1 cellular context compared by ENCODE assay signal in genomic region chr3:52495096-52495495, GRCh38.
TF ChIP-seq lines count a peak whose summit lies in the region.

TSS of gene STAB1 (plus strand) at chr3:52495338. CDS start at chr3:52495414, 76 bp downstream.

TF ChIP-seq in K562, 482 proteins besides CTCF, POLR2A, EP300 and RAD21 (continued from another document):
- no peak for TF ChIP-seq ZNF384 (IDR thresholded peaks at IDR 0.05; ENCODE audit: low read depth, low read length)
- no peak for TF ChIP-seq ATF1 (CRISPR knock-in tag; IDR thresholded peaks at IDR 0.05)
- TF ChIP-seq ATF1 (tag; IDR thresholded peaks at IDR 0.05) = no peak
- TF ChIP-seq NFYB (IDR thresholded peaks at IDR 0.05; ENCODE audit: extremely low read depth, insufficient read length) = no peak
- TF ChIP-seq ELF4 (CRISPR knock-in tag; IDR thresholded peaks at IDR 0.05) = no peak
- no peak for TF ChIP-seq BDP1 (IDR thresholded peaks at IDR 0.05; ENCODE audit: insufficient read depth, insufficient read length)
- TF ChIP-seq, protein P1, sequence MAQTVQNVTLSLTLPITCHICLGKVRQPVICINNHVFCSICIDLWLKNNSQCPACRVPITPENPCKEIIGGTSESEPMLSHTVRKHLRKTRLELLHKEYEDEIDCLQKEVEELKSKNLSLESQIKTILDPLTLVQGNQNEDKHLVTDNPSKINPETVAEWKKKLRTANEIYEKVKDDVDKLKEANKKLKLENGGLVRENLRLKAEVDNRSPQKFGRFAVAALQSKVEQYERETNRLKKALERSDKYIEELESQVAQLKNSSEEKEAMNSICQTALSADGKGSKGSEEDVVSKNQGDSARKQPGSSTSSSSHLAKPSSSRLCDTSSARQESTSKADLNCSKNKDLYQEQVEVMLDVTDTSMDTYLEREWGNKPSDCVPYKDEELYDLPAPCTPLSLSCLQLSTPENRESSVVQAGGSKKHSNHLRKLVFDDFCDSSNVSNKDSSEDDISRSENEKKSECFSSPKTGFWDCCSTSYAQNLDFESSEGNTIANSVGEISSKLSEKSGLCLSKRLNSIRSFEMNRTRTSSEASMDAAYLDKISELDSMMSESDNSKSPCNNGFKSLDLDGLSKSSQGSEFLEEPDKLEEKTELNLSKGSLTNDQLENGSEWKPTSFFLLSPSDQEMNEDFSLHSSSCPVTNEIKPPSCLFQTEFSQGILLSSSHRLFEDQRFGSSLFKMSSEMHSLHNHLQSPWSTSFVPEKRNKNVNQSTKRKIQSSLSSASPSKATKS (CRISPR knock-in tag; IDR thresholded peaks at IDR 0.05) = no peak
- TF ChIP-seq CBFB (CRISPR knock-in tag; IDR thresholded peaks at IDR 0.05) = no peak
- TF ChIP-seq PHF20 (IDR thresholded peaks at IDR 0.05; ENCODE audit: partially characterized antibody) = no peak
- no peak for TF ChIP-seq EHMT2 (IDR thresholded peaks at IDR 0.05)
- no peak for TF ChIP-seq RBFOX2 (IDR thresholded peaks at IDR 0.05; ENCODE audit: low read depth, low read length)
- TF ChIP-seq CBX3 (IDR thresholded peaks at IDR 0.05; ENCODE audit: borderline replicate concordance in 1 of 2, low read length in 2 of 2) = no peak
- TF ChIP-seq GTF2A2 (tag; IDR thresholded peaks at IDR 0.05) = no peak
- TF ChIP-seq MYBL2 (IDR thresholded peaks at IDR 0.05; ENCODE audit: low read depth) = no peak
- no peak for TF ChIP-seq MYBL2 (CRISPR knock-in tag; IDR thresholded peaks at IDR 0.05; ENCODE audit: borderline replicate concordance)
- no peak for TF ChIP-seq SIX5 (IDR thresholded peaks at IDR 0.05; ENCODE audit: borderline replicate concordance in 1 of 2, insufficient read depth in 1 of 2, low read depth in 1 of 2, low read length in 2 of 2)
- no peak for TF ChIP-seq GMEB1 (CRISPR knock-in tag; IDR thresholded peaks at IDR 0.05)
- TF ChIP-seq VEZF1 (CRISPR knock-in tag; IDR thresholded peaks at IDR 0.05) = no peak
TF ChIP-seq in K562: peak in this region for 0.
